Comparison of ENCODE assay signal across 18 cellular contexts in genomic region chr11:1701041-1701807, GRCh38. TPM values are rescaled to one million over a fixed set of nuclear protein-coding genes. Genes with fewer than 3 reads are reported as not detected.
A peak's percentile ranks its signal among the peaks of the same experiment; 100 is the strongest.
DNase-seq lines count a peak whose midpoint lies in the region; ATAC-seq, FAIRE-seq and TF ChIP-seq lines count a peak whose summit lies in the region.
"Had no signal": no experiment of that assay in that cellular context is flagged by ENCODE, and none has a peak within 500 bp of the region (broad histone marks: within the 10 kb centered on the region; RNA-seq: fewer than 3 reads in every experiment).

No MANE protein-coding gene starts in this region.

- H3K27ac Mint-ChIP-seq in activated CD4-positive, alpha-beta T cell treated with anti-CD3 and anti-CD28 coated beads, Interleukin-2, amount 10 ng/mL, durations not matched to agents 24 days and 14 days: peak overlapping the region; percentile 57
- no peak overlapping the region for H3K27ac Mint-ChIP-seq in central memory CD8-positive, alpha-beta T cell (ENCODE audit: low read depth)
- H3K27ac Mint-ChIP-seq: HFFc6 had no signal

- peaks cover 6% of the 10 kb centered on the region for H3K4me1 Mint-ChIP-seq in activated CD4-positive, alpha-beta T cell treated with anti-CD3 and anti-CD28 coated beads, Interleukin-2, amount 10 ng/mL, durations not matched to agents 24 days and 14 days
- peaks cover 14% of the 10 kb centered on the region for H3K4me1 Mint-ChIP-seq in central memory CD8-positive, alpha-beta T cell

- H3K9me3 Mint-ChIP-seq in activated CD4-positive, alpha-beta T cell treated with anti-CD3 and anti-CD28 coated beads, Interleukin-2, amount 10 ng/mL, durations not matched to agents 24 days and 14 days: peaks cover 11% of the 10 kb centered on the region
- H3K9me3 Mint-ChIP-seq in central memory CD8-positive, alpha-beta T cell: no peaks in the 10 kb centered on the region

- H3K27me3 Mint-ChIP-seq in activated CD4-positive, alpha-beta T cell treated with anti-CD3 and anti-CD28 coated beads, Interleukin-2, amount 10 ng/mL, durations not matched to agents 24 days and 14 days: peaks cover 5% of the 10 kb centered on the region
- H3K27me3 Mint-ChIP-seq in central memory CD8-positive, alpha-beta T cell: peaks cover 17% of the 10 kb centered on the region

- H3K36me3 Mint-ChIP-seq in activated CD4-positive, alpha-beta T cell treated with anti-CD3 and anti-CD28 coated beads, Interleukin-2, amount 10 ng/mL, durations not matched to agents 24 days and 14 days (ENCODE audit: low read depth): no peaks in the 10 kb centered on the region
- H3K36me3 Mint-ChIP-seq in central memory CD8-positive, alpha-beta T cell (ENCODE audit: insufficient read depth): no peaks in the 10 kb centered on the region

- no peak for TF ChIP-seq CTCF in D721Med (IDR thresholded peaks at IDR 0.05; ENCODE audit: insufficient read depth, missing control alignments)

- intact Hi-C loops in activated CD4-positive, alpha-beta T cell treated with anti-CD3 and anti-CD28 coated beads, Interleukin-2, amount 10 ng/mL, durations not matched to agents 24 days and 14 days (cut with micrococcal nuclease): no loop called here

- no peak for FAIRE-seq in D721Med (lab: Jason Lieb, UNC)
- FAIRE-seq: A204.1, GM12891, kidney had no signal

- peak; percentile 28 for ATAC-seq in central memory CD8-positive, alpha-beta T cell (replicated peaks; ENCODE audit: extremely low read depth, poor library complexity, severe bottlenecking)

- no peak overlapping the region for H3K4me3 Mint-ChIP-seq in activated CD4-positive, alpha-beta T cell treated with anti-CD3 and anti-CD28 coated beads, Interleukin-2, amount 10 ng/mL, durations not matched to agents 24 days and 14 days
- no peak overlapping the region for H3K4me3 Mint-ChIP-seq in central memory CD8-positive, alpha-beta T cell
- H3K4me3 Mint-ChIP-seq: HFFc6 had no signal

- no peak for DNase-seq in activated CD4-positive, alpha-beta T cell treated with anti-CD3 and anti-CD28 coated beads, Interleukin-2, amount 10 ng/mL, durations not matched to agents 24 days and 14 days
- no peak for DNase-seq in activated CD4-positive, alpha-beta T cell treated with anti-CD3 and anti-CD28 coated beads, Interleukin-2, amount 50 U/mL, for 4 hours
- DNase-seq in MV-4-11 (lab: John Stamatoyannopoulos, UW) (peak; percentile 4), NCI-H2227 (lab: John Stamatoyannopoulos, UW; ENCODE audit: unreplicated experiment) (no peak), NOMO-1 (lab: John Stamatoyannopoulos, UW; ENCODE audit: unreplicated experiment in 2 of 2) (no peak), D721Med (ENCODE audit: insufficient read length, low spot score) (no peak)
- DNase-seq in central memory CD8-positive, alpha-beta T cell (ENCODE audit: low spot score in 2 of 2): no peak
- DNase-seq in stimulated activated CD8-positive, alpha-beta memory T cell treated with anti-CD3 and anti-CD28 coated beads, Interleukin-4, amount 100 ng/mL, for 48 hours: peak; percentile 45
- DNase-seq: anterior cingulate cortex; CD4-positive, alpha-beta memory T cell; HFFc6; Karpas-422; kidney; NCI-H524 had no signal

RNA-seq across cellular contexts. Expression of gene KRTAP5-6, which starts 4.2 kb away (rescaled TPM):
- total RNA-seq in activated CD4-positive, alpha-beta T cell treated with anti-CD3 and anti-CD28 coated beads, Interleukin-2, amount 10 ng/mL, durations not matched to agents 24 days and 14 days: not detected in 2 replicates
- total RNA-seq: CD4-positive, alpha-beta memory T cell; HFFc6; kidney; Peyer's patch; smooth muscle cell had no signal

RNA-seq across cellular contexts. Expression of gene IFITM10, which starts 49.2 kb away (rescaled TPM):
- 0.12 and 0.14 TPM in 2 replicates for total RNA-seq in activated CD4-positive, alpha-beta T cell treated with anti-CD3 and anti-CD28 coated beads, Interleukin-2, amount 10 ng/mL, durations not matched to agents 24 days and 14 days

Comparison
In these comparisons a context has a peak if more than half of its experiments do, and no peak if none do; other contexts are left out.
1. DNase-seq: peak in MV-4-11 (single experiment) and stimulated activated CD8-positive, alpha-beta memory T cell treated with anti-CD3 and anti-CD28 coated beads, Interleukin-4, amount 100 ng/mL, for 48 hours (single experiment); none in activated CD4-positive, alpha-beta T cell treated with anti-CD3 and anti-CD28 coated beads, Interleukin-2, amount 10 ng/mL, durations not matched to agents 24 days and 14 days (single experiment), activated CD4-positive, alpha-beta T cell treated with anti-CD3 and anti-CD28 coated beads, Interleukin-2, amount 50 U/mL, for 4 hours (0 of 2), central memory CD8-positive, alpha-beta T cell (0 of 2), NCI-H2227 (single experiment), NOMO-1 (0 of 2) and D721Med (single experiment).